In genomic region chr9:114450833-114451706, GRCh38 we compare ENCODE assay signal across 9 cellular contexts. TPM values are rescaled to one million over a fixed set of nuclear protein-coding genes. Genes with fewer than 3 reads are reported as not detected.
DNase-seq lines count a peak whose midpoint lies in the region; ATAC-seq and TF ChIP-seq lines count a peak whose summit lies in the region.
"Had no signal": no experiment of that assay in that cellular context is flagged by ENCODE, and none has a peak within 500 bp of the region (broad histone marks: within the 10 kb centered on the region; RNA-seq: fewer than 3 reads in every experiment).

No MANE protein-coding gene starts in this region.

- TF ChIP-seq CTCF in activated B cell treated with CpG ODN at 0.5 μM for 24 hours (IDR thresholded peaks at IDR 0.05): no peak

- H3K9me3 Mint-ChIP-seq in activated naive CD4-positive, alpha-beta T cell treated with anti-CD3 and anti-CD28 coated beads for 36 hours: no peaks in the 10 kb centered on the region
- H3K9me3 Mint-ChIP-seq in activated B cell treated with CpG ODN at 0.5 μM for 24 hours: peaks cover 3% of the 10 kb centered on the region
- H3K9me3 Mint-ChIP-seq in stimulated activated memory B cell treated with anti-CD40 and anti-IgM and Interleukin-4, amounts not matched to agents 10 μg/mL and 1 μg/mL and 100 μg/mL, for 72 hours: peaks cover 2% of the 10 kb centered on the region

- H3K27ac Mint-ChIP-seq in activated naive CD4-positive, alpha-beta T cell treated with anti-CD3 and anti-CD28 coated beads for 36 hours: peak overlapping the region; percentile 70
- peak overlapping the region; percentile 95 for H3K27ac Mint-ChIP-seq in activated B cell treated with CpG ODN at 0.5 μM for 24 hours
- H3K27ac Mint-ChIP-seq in stimulated activated memory B cell treated with anti-CD40 and anti-IgM and Interleukin-4, amounts not matched to agents 10 μg/mL and 1 μg/mL and 100 μg/mL, for 72 hours: peak overlapping the region; percentile 78

- POLR2A ChIA-PET in activated B cell treated with CpG ODN at 0.5 μM for 24 hours (lab: Charles Lee): interaction anchor here (0.6 to 2.5 kb wide), 17 partner anchors 9 to 225 kb away, joined by 3 to 12 read pairs (median 4); partner anchors contain the start of genes AKNA, ATP6V1G1, TMEM268 and WHRN

- DNase-seq in activated naive CD4-positive, alpha-beta T cell treated with anti-CD3 and anti-CD28 coated beads for 36 hours: peak; percentile 31
- no peak for DNase-seq in activated naive CD4-positive, alpha-beta T cell treated with Interleukin-2 at 50 U/mL for 16 hours
- DNase-seq in activated B cell treated with CpG ODN at 0.5 μM for 24 hours (no peak), NOMO-1 (lab: John Stamatoyannopoulos, UW; ENCODE audit: unreplicated experiment in 2 of 2) (no peak), cortex of kidney (lab: John Stamatoyannopoulos, UW) (no peak)
- DNase-seq: left ventricle myocardium superior had no signal

- peaks cover 23% of the 10 kb centered on the region for H3K4me1 Mint-ChIP-seq in activated naive CD4-positive, alpha-beta T cell treated with anti-CD3 and anti-CD28 coated beads for 36 hours (ENCODE audit: low read depth)
- H3K4me1 Mint-ChIP-seq in activated B cell treated with CpG ODN at 0.5 μM for 24 hours: peaks cover 70% of the 10 kb centered on the region
- peaks cover 67% of the 10 kb centered on the region for H3K4me1 Mint-ChIP-seq in stimulated activated memory B cell treated with anti-CD40 and anti-IgM and Interleukin-4, amounts not matched to agents 10 μg/mL and 1 μg/mL and 100 μg/mL, for 72 hours

- no peak overlapping the region for H3K4me3 Mint-ChIP-seq in activated naive CD4-positive, alpha-beta T cell treated with anti-CD3 and anti-CD28 coated beads for 36 hours
- peak overlapping the region; percentile 58 for H3K4me3 Mint-ChIP-seq in activated B cell treated with CpG ODN at 0.5 μM for 24 hours
- peak overlapping the region; percentile 3 for H3K4me3 Mint-ChIP-seq in stimulated activated memory B cell treated with anti-CD40 and anti-IgM and Interleukin-4, amounts not matched to agents 10 μg/mL and 1 μg/mL and 100 μg/mL, for 72 hours

- ATAC-seq in HG02678 (IDR thresholded peaks at IDR 0.05; ENCODE audit: unreplicated experiment): peak; percentile 63
- peak; percentile 89 for ATAC-seq in activated B cell treated with CpG ODN at 0.5 μM for 24 hours (ENCODE audit: low read depth)
- ATAC-seq in stimulated activated memory B cell treated with anti-CD40 and anti-IgM and Interleukin-4, amounts not matched to agents 10 μg/mL and 1 μg/mL and 100 μg/mL, for 72 hours: peak; percentile 91
- ATAC-seq in GM18858 (IDR thresholded peaks at IDR 0.05; ENCODE audit: unreplicated experiment): no peak
- ATAC-seq: left ventricle myocardium superior had no signal

- no peaks in the 10 kb centered on the region for H3K27me3 Mint-ChIP-seq in activated naive CD4-positive, alpha-beta T cell treated with anti-CD3 and anti-CD28 coated beads for 36 hours (ENCODE audit: low read depth)
- no peaks in the 10 kb centered on the region for H3K27me3 Mint-ChIP-seq in activated B cell treated with CpG ODN at 0.5 μM for 24 hours
- no peaks in the 10 kb centered on the region for H3K27me3 Mint-ChIP-seq in stimulated activated memory B cell treated with anti-CD40 and anti-IgM and Interleukin-4, amounts not matched to agents 10 μg/mL and 1 μg/mL and 100 μg/mL, for 72 hours

- CTCF ChIA-PET in activated naive CD4-positive, alpha-beta T cell treated with anti-CD3 and anti-CD28 coated beads for 36 hours (lab: Charles Lee): interaction anchor here (0.6 to 2.2 kb wide), 7 partner anchors 10 to 202 kb away, joined by 3 to 8 read pairs (median 4); no protein-coding TSS in a partner anchor
- CTCF ChIA-PET in activated B cell treated with CpG ODN at 0.5 μM for 24 hours (lab: Charles Lee): interaction anchor here (0.7 to 2.8 kb wide), 3 partner anchors 56 to 202 kb away, joined by 4 to 13 read pairs (median 5); no protein-coding TSS in a partner anchor

- H3K36me3 Mint-ChIP-seq in activated naive CD4-positive, alpha-beta T cell treated with anti-CD3 and anti-CD28 coated beads for 36 hours (ENCODE audit: low read depth): peaks cover 4% of the 10 kb centered on the region
- peaks cover 4% of the 10 kb centered on the region for H3K36me3 Mint-ChIP-seq in activated B cell treated with CpG ODN at 0.5 μM for 24 hours (ENCODE audit: low read depth)
- peaks cover 18% of the 10 kb centered on the region for H3K36me3 Mint-ChIP-seq in stimulated activated memory B cell treated with anti-CD40 and anti-IgM and Interleukin-4, amounts not matched to agents 10 μg/mL and 1 μg/mL and 100 μg/mL, for 72 hours

- intact Hi-C loops in activated naive CD4-positive, alpha-beta T cell treated with anti-CD3 and anti-CD28 coated beads for 36 hours (cut with micrococcal nuclease): no loop called here
- intact Hi-C loops in activated B cell treated with CpG ODN at 0.5 μM for 24 hours (cut with micrococcal nuclease): loop anchor here (1.0 to 2.0 kb wide), 8 partner anchors 10 to 202 kb away; partner anchors contain the start of gene ATP6V1G1

RNA-seq across cellular contexts. Expression of gene WHRN, which starts 54.2 kb away (rescaled TPM):
- total RNA-seq in activated naive CD4-positive, alpha-beta T cell treated with anti-CD3 and anti-CD28 coated beads for 36 hours: 1 to 10 TPM; 1.9 to 2.1 TPM
- 12.4 and 14.5 TPM in 2 replicates for total RNA-seq in activated B cell treated with CpG ODN at 0.5 μM for 24 hours
